18 cellular contexts compared by ENCODE assay signal in genomic region chr9:122191519-122191918, GRCh38. TPM values are rescaled to one million over a fixed set of nuclear protein-coding genes. Genes with fewer than 3 reads are reported as not detected.
"Had no signal": no experiment of that assay in that cellular context is flagged by ENCODE, and none has a peak within 500 bp of the region (broad histone marks: within the 10 kb centered on the region; RNA-seq: fewer than 3 reads in every experiment).

No MANE protein-coding gene starts in this region.

- H3K9me3 Mint-ChIP-seq: activated CD4-positive, alpha-beta T cell treated with anti-CD3 and anti-CD28 coated beads, Interleukin-2, amount 10 ng/mL, durations not matched to agents 24 days and 14 days; activated naive CD8-positive, alpha-beta T cell treated with anti-CD3 and anti-CD28 coated beads, Interleukin-2, amount 10 ng/mL, durations not matched to agents 7 days and 5 days; activated T-cell treated with anti-CD3 and anti-CD28 coated beads, Interleukin-2, amount 50 U/mL, for 72 hours; brain; naive thymus-derived CD4-positive, alpha-beta T cell; T-helper 1 cell treated with Interleukin-12 subunit alpha and Interleukin-12 subunit beta and Interleukin-4 antibody, amounts not matched to agents 30 μg/mL and 1 μg/mL, for 36 hours had no signal

- H3K27ac ChIP-seq: gastroesophageal sphincter, heart right ventricle, left lung, thoracic aorta had no signal

- H3K4me1 Mint-ChIP-seq: activated naive CD8-positive, alpha-beta T cell treated with anti-CD3 and anti-CD28 coated beads, Interleukin-2, amount 10 ng/mL, durations not matched to agents 7 days and 5 days; naive thymus-derived CD4-positive, alpha-beta T cell had no signal

- H3K4me3 Mint-ChIP-seq: activated CD4-positive, alpha-beta T cell treated with anti-CD3 and anti-CD28 coated beads, Interleukin-2, amount 10 ng/mL, durations not matched to agents 24 days and 14 days; activated naive CD8-positive, alpha-beta T cell treated with anti-CD3 and anti-CD28 coated beads, Interleukin-2, amount 10 ng/mL, durations not matched to agents 7 days and 5 days; activated T-cell treated with anti-CD3 and anti-CD28 coated beads, Interleukin-2, amount 50 U/mL, for 72 hours; brain; naive thymus-derived CD4-positive, alpha-beta T cell; T-helper 1 cell treated with Interleukin-12 subunit alpha and Interleukin-12 subunit beta and Interleukin-4 antibody, amounts not matched to agents 30 μg/mL and 1 μg/mL, for 36 hours had no signal

- H3K4me3 ChIP-seq: gastroesophageal sphincter, heart right ventricle, left lung, thoracic aorta had no signal

- H3K27me3 Mint-ChIP-seq: activated CD4-positive, alpha-beta T cell treated with anti-CD3 and anti-CD28 coated beads, Interleukin-2, amount 10 ng/mL, durations not matched to agents 24 days and 14 days had no signal

- ATAC-seq: gastroesophageal sphincter; naive thymus-derived CD4-positive, alpha-beta T cell had no signal

- H3K4me1 ChIP-seq: gastroesophageal sphincter, heart right ventricle, left lung had no signal

- H3K9me3 ChIP-seq: gastroesophageal sphincter, heart right ventricle, left lung, thoracic aorta had no signal

- H3K36me3 ChIP-seq: gastroesophageal sphincter, heart right ventricle, left lung, thoracic aorta had no signal

- H3K36me3 Mint-ChIP-seq: activated naive CD8-positive, alpha-beta T cell treated with anti-CD3 and anti-CD28 coated beads, Interleukin-2, amount 10 ng/mL, durations not matched to agents 7 days and 5 days; brain; naive thymus-derived CD4-positive, alpha-beta T cell had no signal

- H3K27me3 ChIP-seq: gastroesophageal sphincter, left lung had no signal

- H3K27ac Mint-ChIP-seq: activated CD4-positive, alpha-beta T cell treated with anti-CD3 and anti-CD28 coated beads, Interleukin-2, amount 10 ng/mL, durations not matched to agents 24 days and 14 days; activated naive CD8-positive, alpha-beta T cell treated with anti-CD3 and anti-CD28 coated beads, Interleukin-2, amount 10 ng/mL, durations not matched to agents 7 days and 5 days; activated T-cell treated with anti-CD3 and anti-CD28 coated beads, Interleukin-2, amount 50 U/mL, for 72 hours; naive thymus-derived CD4-positive, alpha-beta T cell; T-helper 1 cell treated with Interleukin-12 subunit alpha and Interleukin-12 subunit beta and Interleukin-4 antibody, amounts not matched to agents 30 μg/mL and 1 μg/mL, for 36 hours had no signal

- DNase-seq: activated CD4-positive, alpha-beta T cell treated with anti-CD3 and anti-CD28 coated beads, Interleukin-2, amount 10 ng/mL, durations not matched to agents 24 days and 14 days; activated CD4-positive, CD25-positive, alpha-beta regulatory T cell; activated CD8-positive, alpha-beta memory T cell treated with anti-CD3 and anti-CD28 coated beads, Interleukin-2, amount 50 U/mL, for 48 hours; activated gamma-delta T cell; activated naive CD8-positive, alpha-beta T cell treated with anti-CD3 and anti-CD28 coated beads, Interleukin-2, amount 10 ng/mL, durations not matched to agents 7 days and 5 days; cortex of kidney; effector CD8-positive, alpha-beta T cell; heart right ventricle; left lung; naive thymus-derived CD4-positive, alpha-beta T cell; right cardiac atrium had no signal

RNA-seq across cellular contexts. Expression of gene MORN5, which starts 31.8 kb away (rescaled TPM):
- total RNA-seq: activated CD4-positive, alpha-beta T cell treated with anti-CD3 and anti-CD28 coated beads, Interleukin-2, amount 10 ng/mL, durations not matched to agents 24 days and 14 days; activated naive CD8-positive, alpha-beta T cell treated with anti-CD3 and anti-CD28 coated beads, Interleukin-2, amount 10 ng/mL, durations not matched to agents 7 days and 5 days; activated T-cell treated with anti-CD3 and anti-CD28 coated beads, Interleukin-2, amount 50 U/mL, for 72 hours; epithelial cell of proximal tubule; heart right ventricle; mononuclear cell; naive thymus-derived CD4-positive, alpha-beta T cell; right cardiac atrium; thoracic aorta had no signal
- polyA plus RNA-seq: heart right ventricle; naive thymus-derived CD4-positive, alpha-beta T cell had no signal

RNA-seq across cellular contexts. Expression of gene LHX6, which starts 37.2 kb away (rescaled TPM):
- total RNA-seq: activated CD4-positive, alpha-beta T cell treated with anti-CD3 and anti-CD28 coated beads, Interleukin-2, amount 10 ng/mL, durations not matched to agents 24 days and 14 days; activated naive CD8-positive, alpha-beta T cell treated with anti-CD3 and anti-CD28 coated beads, Interleukin-2, amount 10 ng/mL, durations not matched to agents 7 days and 5 days; naive thymus-derived CD4-positive, alpha-beta T cell had no signal
- polyA plus RNA-seq: naive thymus-derived CD4-positive, alpha-beta T cell had no signal
